In the genomic region with DNA sequence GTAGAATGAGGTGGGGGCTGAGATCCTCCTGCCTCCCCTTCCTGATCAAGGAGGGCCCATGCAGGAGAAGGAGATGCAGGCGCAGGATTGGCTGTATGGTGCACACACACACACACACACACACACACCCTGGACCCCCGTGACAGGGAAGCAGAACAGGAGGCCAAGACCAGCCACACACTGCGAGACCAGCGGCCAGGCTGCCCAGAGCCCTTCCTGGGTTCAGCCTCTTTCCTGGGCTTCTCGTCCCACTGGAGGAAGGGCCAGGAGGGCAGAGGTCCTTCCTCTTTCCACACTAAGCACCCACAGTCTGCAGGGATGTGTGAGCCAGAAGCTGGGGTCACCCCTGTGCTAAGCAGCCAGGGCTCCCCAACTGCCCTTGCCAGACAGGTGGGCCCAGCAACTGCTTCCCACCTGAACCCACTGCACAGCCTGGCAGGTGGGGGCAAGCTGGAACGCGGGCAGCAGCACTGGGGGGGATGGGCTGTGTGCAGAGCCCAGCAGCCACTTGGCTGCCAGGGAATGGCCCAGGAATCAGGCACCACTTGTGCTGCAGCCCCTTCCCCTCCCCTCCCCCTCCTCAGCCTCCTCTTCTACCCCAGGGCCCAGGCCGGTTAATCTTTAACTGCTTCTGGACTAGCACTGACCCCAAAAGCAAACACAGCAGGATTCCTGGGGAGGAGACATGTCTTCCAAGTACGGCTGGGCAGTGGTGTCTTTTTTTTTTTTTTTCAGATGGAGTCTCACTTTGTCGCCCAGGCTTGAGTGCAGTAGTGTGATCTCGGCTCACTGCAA, we compare ENCODE assay signal across 13 cellular contexts. TPM values are rescaled to one million over a fixed set of nuclear protein-coding genes. Genes with fewer than 3 reads are reported as not detected.
DNase-seq lines count a peak whose midpoint lies in the region; TF ChIP-seq lines count a peak whose summit lies in the region.
"Had no signal": no experiment of that assay in that cellular context is flagged by ENCODE, and none has a peak within 500 bp of the region (broad histone marks: within the 10 kb centered on the region; RNA-seq: fewer than 3 reads in every experiment).

No MANE protein-coding gene starts in this region.

- H3K36me3 Mint-ChIP-seq in immature natural killer cell: no peaks in the 10 kb centered on the region
- peaks cover 4% of the 10 kb centered on the region for H3K36me3 Mint-ChIP-seq in activated CD4-positive, alpha-beta T cell treated with anti-CD3 and anti-CD28 coated beads, Interleukin-2, amount 10 ng/mL, durations not matched to agents 24 days and 14 days (ENCODE audit: low read depth)

- no peak overlapping the region for H3K27ac Mint-ChIP-seq in immature natural killer cell
- no peak overlapping the region for H3K27ac Mint-ChIP-seq in activated CD4-positive, alpha-beta T cell treated with anti-CD3 and anti-CD28 coated beads, Interleukin-2, amount 10 ng/mL, durations not matched to agents 24 days and 14 days
- H3K27ac Mint-ChIP-seq: activated CD8-positive, alpha-beta T cell treated with anti-CD3 and anti-CD28 coated beads, Interleukin-2, amount 10 ng/mL, durations not matched to agents 7 days and 5 days had no signal

- DNase-seq in DMS53 (lab: John Stamatoyannopoulos, UW): peak; percentile 83
- no peak for DNase-seq in RWPE1 (ENCODE audit: low spot score)
- no peak for DNase-seq in cerebellar cortex (ENCODE audit: low spot score)
- DNase-seq in immature natural killer cell: no peak
- no peak for DNase-seq in activated CD4-positive, alpha-beta T cell treated with anti-CD3 and anti-CD28 coated beads, Interleukin-2, amount 50 U/mL, for 4 hours
- DNase-seq in activated CD4-positive, alpha-beta T cell treated with anti-CD3 and anti-CD28 coated beads, Interleukin-2, amount 10 ng/mL, durations not matched to agents 24 days and 14 days: no peak
- DNase-seq: activated CD8-positive, alpha-beta T cell treated with anti-CD3 and anti-CD28 coated beads, Interleukin-2, amount 10 ng/mL, durations not matched to agents 7 days and 5 days; NCI-H2029 treated with DMSO at 0.1 percent for 48 hours; tibial artery had no signal

- H3K9me3 Mint-ChIP-seq in immature natural killer cell: peaks cover 0 to 3% (median 0%) of the 10 kb centered on the region in 6 donors
- no peaks in the 10 kb centered on the region for H3K9me3 Mint-ChIP-seq in activated CD4-positive, alpha-beta T cell treated with anti-CD3 and anti-CD28 coated beads, Interleukin-2, amount 10 ng/mL, durations not matched to agents 24 days and 14 days

- no peaks in the 10 kb centered on the region for H3K36me3 ChIP-seq in iPS-15b (ENCODE audit: control insufficient read depth, insufficient read depth, low read length)
- H3K36me3 ChIP-seq in rectal smooth muscle tissue (ENCODE audit: control insufficient read depth, insufficient read depth, low read length): no peaks in the 10 kb centered on the region
- H3K36me3 ChIP-seq: tibial artery had no signal

- peaks cover 30 to 38% (median 32%) of the 10 kb centered on the region in 3 donors for H3K27me3 Mint-ChIP-seq in immature natural killer cell (ENCODE audit: low read depth in 3 of 3)
- peaks cover 37% of the 10 kb centered on the region for H3K27me3 Mint-ChIP-seq in activated CD4-positive, alpha-beta T cell treated with anti-CD3 and anti-CD28 coated beads, Interleukin-2, amount 10 ng/mL, durations not matched to agents 24 days and 14 days

- H3K4me3 ChIP-seq in iPS-15b (ENCODE audit: low read depth, low read length) (peak overlapping the region; percentile 2), rectal smooth muscle tissue (ENCODE audit: low read length) (peak overlapping the region; percentile 1)
- H3K4me3 ChIP-seq: SJCRH30 had no signal

- no peaks in the 10 kb centered on the region for H3K9me3 ChIP-seq in iPS-15b (ENCODE audit: control insufficient read depth, insufficient read depth, low read length)
- H3K9me3 ChIP-seq: SJCRH30, tibial artery had no signal

- H3K27me3 ChIP-seq in iPS-15b (ENCODE audit: control insufficient read depth, insufficient read depth, low read length): peaks cover 41% of the 10 kb centered on the region
- no peaks in the 10 kb centered on the region for H3K27me3 ChIP-seq in rectal smooth muscle tissue (ENCODE audit: control insufficient read depth, insufficient read depth, low read length)

- POLR2A ChIA-PET in RWPE1 (lab: Yijun Ruan, JAX; ENCODE audit: low non-redundant PET): interaction anchor here (0.8 kb wide), 1 partner anchor 33 kb away, joined by 5 read pairs; no protein-coding TSS in a partner anchor

- TF ChIP-seq CTCF in RWPE1 (conservative IDR thresholded peaks at IDR 0.05; ENCODE audit: low read depth): no peak

- no peak overlapping the region for H3K4me3 Mint-ChIP-seq in immature natural killer cell
- no peak overlapping the region for H3K4me3 Mint-ChIP-seq in activated CD4-positive, alpha-beta T cell treated with anti-CD3 and anti-CD28 coated beads, Interleukin-2, amount 10 ng/mL, durations not matched to agents 24 days and 14 days
- H3K4me3 Mint-ChIP-seq: activated CD8-positive, alpha-beta T cell treated with anti-CD3 and anti-CD28 coated beads, Interleukin-2, amount 10 ng/mL, durations not matched to agents 7 days and 5 days had no signal

- H3K27ac ChIP-seq in RWPE1 (peak overlapping the region; percentile 99), rectal smooth muscle tissue (ENCODE audit: low read depth, low read length) (no peak overlapping the region)
- H3K27ac ChIP-seq: HL-60, SJCRH30 had no signal

- intact Hi-C loops in activated CD4-positive, alpha-beta T cell treated with anti-CD3 and anti-CD28 coated beads, Interleukin-2, amount 10 ng/mL, durations not matched to agents 24 days and 14 days (cut with micrococcal nuclease): no loop called here

- H3K9ac ChIP-seq in iPS-15b (ENCODE audit: low read depth, low read length) (no peak overlapping the region), rectal smooth muscle tissue (ENCODE audit: low read length) (no peak overlapping the region)

- peaks cover 11 to 13% of the 10 kb centered on the region in 2 donors for H3K4me1 Mint-ChIP-seq in immature natural killer cell
- peaks cover 5% of the 10 kb centered on the region for H3K4me1 Mint-ChIP-seq in activated CD4-positive, alpha-beta T cell treated with anti-CD3 and anti-CD28 coated beads, Interleukin-2, amount 10 ng/mL, durations not matched to agents 24 days and 14 days

- H3K4me1 ChIP-seq in iPS-15b (ENCODE audit: control insufficient read depth, insufficient read depth, low read length) (peaks cover 6% of the 10 kb centered on the region), rectal smooth muscle tissue (ENCODE audit: control insufficient read depth, insufficient read depth, low read length) (peaks cover 13% of the 10 kb centered on the region)

- CTCF ChIA-PET in RWPE1 (lab: Yijun Ruan, JAX): interaction anchor here (0.6 kb wide), 1 partner anchor 167 kb away, joined by 5 read pairs; no protein-coding TSS in a partner anchor

RNA-seq across cellular contexts. Expression of gene SLC38A10, which starts 44.6 kb away (rescaled TPM):
- polyA plus RNA-seq in immature natural killer cell: 10 to 100 TPM; 46.8 to 98.7 (median 46.8) TPM
- total RNA-seq in activated CD4-positive, alpha-beta T cell treated with anti-CD3 and anti-CD28 coated beads, Interleukin-2, amount 10 ng/mL, durations not matched to agents 24 days and 14 days: 98.0 and 105 TPM in 2 replicates

RNA-seq across cellular contexts. Expression of gene BAHCC1, which starts 55.6 kb away (rescaled TPM):
- under 1 TPM in 1 of 3 donors, not detected in 2; 0.02 TPM for polyA plus RNA-seq in immature natural killer cell
- 0.05 TPM in 1 of 2 replicates, not detected in the other for total RNA-seq in activated CD4-positive, alpha-beta T cell treated with anti-CD3 and anti-CD28 coated beads, Interleukin-2, amount 10 ng/mL, durations not matched to agents 24 days and 14 days
